Comparison of ENCODE assay signal across 9 cellular contexts in the genomic region with DNA sequence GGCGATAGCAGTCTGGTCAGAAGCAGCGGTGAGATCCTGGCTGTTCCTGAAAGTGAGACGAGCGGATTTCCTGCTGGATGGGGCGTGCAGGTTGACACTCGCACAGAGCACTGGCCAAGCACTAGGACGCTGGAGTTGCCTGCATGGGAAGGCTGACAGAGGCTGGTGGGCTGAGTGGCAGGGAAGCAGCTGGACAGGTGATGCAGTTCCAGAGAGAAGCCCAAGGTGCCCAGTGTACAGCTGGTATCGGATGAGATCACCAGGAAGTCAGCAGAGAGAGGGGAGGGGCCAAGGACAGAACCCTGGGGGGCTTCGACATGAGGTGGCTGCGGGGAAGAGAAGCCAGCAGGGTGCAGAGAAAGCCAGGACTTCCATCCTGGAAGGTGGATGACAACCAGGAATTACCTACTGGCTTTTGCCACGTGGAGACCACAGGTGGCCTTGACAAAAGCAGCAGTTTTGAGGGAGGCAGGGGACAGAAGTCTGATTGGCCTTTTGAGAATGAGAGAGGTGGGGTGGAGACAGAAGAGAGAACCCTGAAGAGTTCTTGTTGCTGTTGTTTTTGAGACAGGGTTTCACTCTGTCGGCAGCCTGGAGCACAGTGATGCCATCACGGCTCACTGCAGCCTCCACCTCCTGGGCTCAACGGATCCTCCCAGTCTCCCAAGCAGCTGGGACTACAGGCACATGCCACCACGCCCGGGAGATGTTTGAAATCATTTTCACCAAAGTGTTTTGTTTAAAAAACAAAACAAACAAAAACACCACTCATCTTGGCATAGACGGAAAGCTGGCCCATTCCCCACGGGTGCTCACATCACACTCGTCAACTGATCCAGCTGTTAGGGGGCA. TPM values are rescaled to one million over a fixed set of nuclear protein-coding genes. Genes with fewer than 3 reads are reported as not detected.
A peak's percentile ranks its signal among the peaks of the same experiment; 100 is the strongest.
DNase-seq lines count a peak whose midpoint lies in the region; ATAC-seq and TF ChIP-seq lines count a peak whose summit lies in the region.
"Had no signal": no experiment of that assay in that cellular context is flagged by ENCODE, and none has a peak within 500 bp of the region (broad histone marks: within the 10 kb centered on the region; RNA-seq: fewer than 3 reads in every experiment).

No MANE protein-coding gene starts in this region.

- H3K27ac ChIP-seq in iPS-20b (ENCODE audit: low read length) (no peak overlapping the region), testis (peak overlapping the region; percentile 18 to 20)

- H3K4me3 ChIP-seq in iPS-20b (ENCODE audit: low read length) (no peak overlapping the region), testis (no peak overlapping the region)

- H3K4me1 Mint-ChIP-seq in activated naive CD8-positive, alpha-beta T cell treated with anti-CD3 and anti-CD28 coated beads, Interleukin-2, amount 50 U/mL, for 24 hours = no peaks in the 10 kb centered on the region

- DNase-seq in NCI-H1417 (lab: John Stamatoyannopoulos, UW) (peak; percentile 14 to 87 (median 80)), testis (no peak), HuH-7.5 (ENCODE audit: low spot score) (no peak)
- no peak for DNase-seq in activated naive CD8-positive, alpha-beta T cell treated with anti-CD3 and anti-CD28 coated beads, Interleukin-2, amount 50 U/mL, for 24 hours
- no peak for DNase-seq in stimulated activated CD4-positive, alpha-beta T cell treated with anti-CD3 and anti-CD28 coated beads, Interleukin-12 subunit alpha, Interleukin-12 subunit beta, amount 100 ng/mL, for 4 hours
- DNase-seq: activated CD4-positive, CD25-positive, alpha-beta regulatory T cell; stimulated activated CD4-positive, alpha-beta T cell treated with anti-CD3 and anti-CD28 coated beads, Interleukin-4, amount 100 ng/mL, for 24 hours had no signal

- H3K36me3 Mint-ChIP-seq in activated naive CD8-positive, alpha-beta T cell treated with anti-CD3 and anti-CD28 coated beads, Interleukin-2, amount 50 U/mL, for 24 hours (ENCODE audit: low read depth) = no peaks in the 10 kb centered on the region

- intact Hi-C loops in testis (cut with DNase I; ENCODE audit: low total_unique reads) = no loop called here

- H3K9ac ChIP-seq in iPS-20b (ENCODE audit: low read depth, low read length) = peak overlapping the region; percentile 48; the same call in 1 of the 2 replicates

- H3K36me3 ChIP-seq in iPS-20b (ENCODE audit: insufficient read depth, low read depth, low read length) = no peaks in the 10 kb centered on the region
- H3K36me3 ChIP-seq in testis (ENCODE audit: low read depth, missing control alignments) = no peaks in the 10 kb centered on the region

- no peak for ATAC-seq in activated naive CD8-positive, alpha-beta T cell treated with anti-CD3 and anti-CD28 coated beads, Interleukin-2, amount 50 U/mL, for 24 hours
- ATAC-seq in HG03108 (IDR thresholded peaks at IDR 0.05; ENCODE audit: unreplicated experiment) = no peak

- H3K9me3 ChIP-seq in iPS-20b (ENCODE audit: insufficient read depth, low read depth, low read length) (no peaks in the 10 kb centered on the region), testis (no peaks in the 10 kb centered on the region)

- WGBS in testis, 2 donors = 59 to 64% methylated on average over 16 to 19 of the region's 19 CpGs

- H3K4me3 Mint-ChIP-seq in activated naive CD8-positive, alpha-beta T cell treated with anti-CD3 and anti-CD28 coated beads, Interleukin-2, amount 50 U/mL, for 24 hours = no peak overlapping the region

- H3K27ac Mint-ChIP-seq in activated naive CD8-positive, alpha-beta T cell treated with anti-CD3 and anti-CD28 coated beads, Interleukin-2, amount 50 U/mL, for 24 hours = peak overlapping the region; percentile 24

- TF ChIP-seq CTCF in testis (IDR thresholded peaks at IDR 0.05) = no peak

- H3K4me1 ChIP-seq in iPS-20b (ENCODE audit: insufficient read depth, low read length) = peaks cover 17% of the 10 kb centered on the region; the same call in 1 of the 2 replicates
- H3K4me1 ChIP-seq in testis = peaks cover 61% of the 10 kb centered on the region

- H3K27me3 Mint-ChIP-seq in activated naive CD8-positive, alpha-beta T cell treated with anti-CD3 and anti-CD28 coated beads, Interleukin-2, amount 50 U/mL, for 24 hours = peaks cover 7% of the 10 kb centered on the region

- no peak for TF ChIP-seq POLR2A in testis (IDR thresholded peaks at IDR 0.05)

- no peaks in the 10 kb centered on the region for H3K27me3 ChIP-seq in iPS-20b (ENCODE audit: insufficient read depth, low read length)
- H3K27me3 ChIP-seq in testis = no peaks in the 10 kb centered on the region

- H3K9me3 Mint-ChIP-seq in activated naive CD8-positive, alpha-beta T cell treated with anti-CD3 and anti-CD28 coated beads, Interleukin-2, amount 50 U/mL, for 24 hours = no peaks in the 10 kb centered on the region

RNA-seq across cellular contexts. Expression of a gene that starts 35.3 kb away (rescaled TPM):
- total RNA-seq in testis = 100 to 1,000 TPM; 201 to 216 TPM
- 90.3 TPM for polyA plus RNA-seq in testis (ENCODE audit: insufficient read depth, low read depth, low replicate concordance)

Comparison
In these comparisons a context has a peak if more than half of its experiments do, and no peak if none do; other contexts are left out.
1. DNase-seq: peak in NCI-H1417 (3 of 3); none in activated naive CD8-positive, alpha-beta T cell treated with anti-CD3 and anti-CD28 coated beads, Interleukin-2, amount 50 U/mL, for 24 hours (single experiment), testis (single experiment), HuH-7.5 (single experiment) and stimulated activated CD4-positive, alpha-beta T cell treated with anti-CD3 and anti-CD28 coated beads, Interleukin-12 subunit alpha, Interleukin-12 subunit beta, amount 100 ng/mL, for 4 hours (single experiment).